In the genomic region with DNA sequence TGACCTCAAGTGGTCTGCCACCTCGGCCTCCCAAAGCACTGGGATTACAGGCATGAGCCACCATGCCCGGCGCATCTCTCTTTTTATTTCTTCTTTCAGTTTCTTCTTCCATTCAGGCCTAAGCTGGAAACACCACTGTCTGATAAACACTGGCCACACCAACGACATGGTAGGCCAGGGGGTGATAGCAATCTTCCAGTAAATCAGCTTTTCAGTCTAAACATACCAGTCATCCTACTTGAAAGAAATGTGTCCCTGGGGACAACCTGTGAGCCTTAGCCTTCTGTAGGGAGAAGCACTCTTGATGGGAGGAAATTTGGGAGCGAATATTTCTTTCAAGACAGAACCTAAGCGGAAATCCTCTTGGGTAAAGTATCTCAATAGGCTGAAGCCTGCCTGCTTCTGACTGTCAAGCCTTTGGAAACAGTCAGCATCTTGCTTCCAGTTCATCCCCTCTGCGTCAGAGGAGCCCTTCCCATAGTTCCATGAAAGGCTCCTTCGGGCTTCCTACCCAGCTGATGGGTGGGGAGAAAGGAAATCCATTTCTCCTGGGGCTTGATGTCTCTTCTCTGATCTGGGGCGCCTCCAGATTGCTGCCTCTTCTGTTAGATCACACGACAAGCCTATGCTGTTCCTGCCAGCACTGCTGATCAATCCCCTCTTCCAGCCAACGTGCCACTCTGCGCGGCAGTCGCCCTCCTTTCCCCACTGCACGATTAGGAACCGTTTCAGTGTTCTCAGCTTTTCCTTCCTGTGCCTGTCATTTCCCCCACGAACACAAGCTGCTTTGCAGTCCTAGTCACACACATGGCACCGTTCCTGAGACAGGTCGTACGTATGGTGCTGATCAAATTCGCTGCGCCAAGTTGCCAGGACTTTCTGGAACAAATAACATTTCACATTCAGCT, we compare ENCODE assay signal across 12 cellular contexts. TPM values are rescaled to one million over a fixed set of nuclear protein-coding genes. Genes with fewer than 3 reads are reported as not detected.
A peak's percentile ranks its signal among the peaks of the same experiment; 100 is the strongest.
DNase-seq lines count a peak whose midpoint lies in the region; ATAC-seq and TF ChIP-seq lines count a peak whose summit lies in the region.
"Had no signal": no experiment of that assay in that cellular context is flagged by ENCODE, and none has a peak within 500 bp of the region (broad histone marks: within the 10 kb centered on the region; RNA-seq: fewer than 3 reads in every experiment).

No MANE protein-coding gene starts in this region.

- DNase-seq in GM23248 (peak; percentile 82), dorsolateral prefrontal cortex (peak in 5 of 10 donors; percentile 19 to 46 (median 38)), stromal cell of bone marrow (ENCODE audit: low read depth) (peak; percentile 48), T1000 (lab: John Stamatoyannopoulos, UW) (no peak)
- no peak for DNase-seq in activated CD4-positive, alpha-beta memory T cell treated with anti-CD3 and anti-CD28 coated beads for 36 hours
- DNase-seq in activated CD4-positive, alpha-beta T cell treated with anti-CD3 and anti-CD28 coated beads for 48 hours, result no peak
- DNase-seq: activated CD4-positive, alpha-beta T cell treated with anti-CD3 and anti-CD28 coated beads, Interleukin-2, amount 10 ng/mL, durations not matched to agents 7 days and 5 days; CD8-positive, alpha-beta T cell had no signal

- H3K79me2 ChIP-seq in GM23248 (ENCODE audit: insufficient read depth), result no peaks in the 10 kb centered on the region

- no peaks in the 10 kb centered on the region for H3K9me3 ChIP-seq in GM23248 (ENCODE audit: low read depth)

- H3K4me3 Mint-ChIP-seq in activated CD4-positive, alpha-beta memory T cell treated with anti-CD3 and anti-CD28 coated beads for 36 hours, result no peak overlapping the region
- H3K4me3 Mint-ChIP-seq: activated CD4-positive, alpha-beta T cell treated with anti-CD3 and anti-CD28 coated beads, Interleukin-2, amount 10 ng/mL, durations not matched to agents 7 days and 5 days; activated naive CD4-positive, alpha-beta T cell treated with anti-CD3 and anti-CD28 coated beads, Interleukin-2, amount 50 U/mL, for 24 hours; CD8-positive, alpha-beta T cell had no signal

- H3K9ac ChIP-seq in GM23248, result peak overlapping the region; percentile 69

- H4K20me1 ChIP-seq in GM23248 (ENCODE audit: insufficient read depth), result no peaks in the 10 kb centered on the region

- WGBS in GM23248 (ENCODE audit: low coverage in 1 of 2, low lambda C conversion rate in 2 of 2, missing lambda C conversion rate in 2 of 2), 2 experiments, result 19 to 20% methylated on average over 22 of the region's 22 CpGs

- peaks cover 1% of the 10 kb centered on the region for H3K27me3 Mint-ChIP-seq in activated CD4-positive, alpha-beta memory T cell treated with anti-CD3 and anti-CD28 coated beads for 36 hours
- H3K27me3 Mint-ChIP-seq: activated CD4-positive, alpha-beta T cell treated with anti-CD3 and anti-CD28 coated beads, Interleukin-2, amount 10 ng/mL, durations not matched to agents 7 days and 5 days; progenitor cell of endocrine pancreas had no signal

- H3F3A ChIP-seq in GM23248 (ENCODE audit: insufficient read depth), result peaks cover 36% of the 10 kb centered on the region

- H3K4me1 ChIP-seq in GM23248 (ENCODE audit: insufficient read depth), result peaks cover 47% of the 10 kb centered on the region

- H3K4me3 ChIP-seq in GM23248 (peak overlapping the region; percentile 60), dorsolateral prefrontal cortex (peak overlapping the region in 29 of 59 donors; percentile 4 to 48 (median 31))

- H3K9me3 Mint-ChIP-seq in activated CD4-positive, alpha-beta memory T cell treated with anti-CD3 and anti-CD28 coated beads for 36 hours, result no peaks in the 10 kb centered on the region
- H3K9me3 Mint-ChIP-seq: activated CD4-positive, alpha-beta T cell treated with anti-CD3 and anti-CD28 coated beads, Interleukin-2, amount 10 ng/mL, durations not matched to agents 7 days and 5 days; activated naive CD4-positive, alpha-beta T cell treated with anti-CD3 and anti-CD28 coated beads, Interleukin-2, amount 50 U/mL, for 24 hours; CD8-positive, alpha-beta T cell had no signal

- H3K4me2 ChIP-seq in GM23248 (ENCODE audit: unreplicated experiment), result peak overlapping the region; percentile 84

- H3K27me3 ChIP-seq in GM23248 (replicated peaks; ENCODE audit: insufficient read depth) (no peaks in the 10 kb centered on the region), dorsolateral prefrontal cortex (no peaks in the 10 kb centered on the region), layer of hippocampus (ENCODE audit: control insufficient read depth, insufficient read depth, low read length) (no peaks in the 10 kb centered on the region)

- no peak for ATAC-seq in GM18520 (IDR thresholded peaks at IDR 0.05; ENCODE audit: unreplicated experiment)
- ATAC-seq: CD8-positive, alpha-beta T cell had no signal

- POLR2A ChIA-PET in activated CD4-positive, alpha-beta memory T cell treated with anti-CD3 and anti-CD28 coated beads for 36 hours (lab: Charles Lee), result no interaction called here

- H3K27ac ChIP-seq in GM23248 (peak overlapping the region; percentile 68), dorsolateral prefrontal cortex (peak overlapping the region in 53 of 59 donors; percentile 2 to 81 (median 63)), layer of hippocampus (ENCODE audit: low read depth, low read length) (peak overlapping the region; percentile 25)

- in situ Hi-C loops in GM23248 (cut with MboI), result no loop called here

- no peaks in the 10 kb centered on the region for H3K9me2 ChIP-seq in GM23248 (ENCODE audit: insufficient read depth)

- TF ChIP-seq CTCF in dorsolateral prefrontal cortex (IDR thresholded peaks at IDR 0.05 in 54 of 56, conservative IDR thresholded peaks at IDR 0.05 in 2 of 56; ENCODE audit: low read depth in 1 of 56, partially characterized antibody in 56 of 56), result no peak

- CTCF ChIA-PET in activated CD4-positive, alpha-beta memory T cell treated with anti-CD3 and anti-CD28 coated beads for 36 hours (lab: Charles Lee), result no interaction called here

- H2AFZ ChIP-seq in GM23248, result peak overlapping the region; percentile 94

- H3K36me3 Mint-ChIP-seq in activated CD4-positive, alpha-beta memory T cell treated with anti-CD3 and anti-CD28 coated beads for 36 hours, result no peaks in the 10 kb centered on the region
- H3K36me3 Mint-ChIP-seq: activated naive CD4-positive, alpha-beta T cell treated with anti-CD3 and anti-CD28 coated beads, Interleukin-2, amount 50 U/mL, for 24 hours; CD8-positive, alpha-beta T cell had no signal

- intact Hi-C loops in dorsolateral prefrontal cortex (cut with DNase I), result no loop called here
- intact Hi-C loops in activated CD4-positive, alpha-beta memory T cell treated with anti-CD3 and anti-CD28 coated beads for 36 hours (cut with micrococcal nuclease), result no loop called here

- H3K4me1 Mint-ChIP-seq in activated CD4-positive, alpha-beta memory T cell treated with anti-CD3 and anti-CD28 coated beads for 36 hours (ENCODE audit: low read depth), result no peaks in the 10 kb centered on the region
- H3K4me1 Mint-ChIP-seq: activated CD4-positive, alpha-beta T cell treated with anti-CD3 and anti-CD28 coated beads, Interleukin-2, amount 10 ng/mL, durations not matched to agents 7 days and 5 days; activated naive CD4-positive, alpha-beta T cell treated with anti-CD3 and anti-CD28 coated beads, Interleukin-2, amount 50 U/mL, for 24 hours had no signal

- H3K27ac Mint-ChIP-seq in activated CD4-positive, alpha-beta memory T cell treated with anti-CD3 and anti-CD28 coated beads for 36 hours, result no peak overlapping the region
- H3K27ac Mint-ChIP-seq: activated CD4-positive, alpha-beta T cell treated with anti-CD3 and anti-CD28 coated beads, Interleukin-2, amount 10 ng/mL, durations not matched to agents 7 days and 5 days; activated naive CD4-positive, alpha-beta T cell treated with anti-CD3 and anti-CD28 coated beads, Interleukin-2, amount 50 U/mL, for 24 hours; CD8-positive, alpha-beta T cell; progenitor cell of endocrine pancreas had no signal

- no peaks in the 10 kb centered on the region for H3K36me3 ChIP-seq in GM23248 (ENCODE audit: low read depth)

RNA-seq across cellular contexts. Expression of a gene that starts 49.5 kb away (rescaled TPM):
- 9.9 and 10.4 TPM in 2 replicates for total RNA-seq in GM23248 (2014; rRNA removed; shearing (Covaris generic))
- 14.7 and 15.5 TPM in 2 replicates for polyA plus RNA-seq in GM23248 (2016; fragmentation: Nextera tagmentation; extraction: Ambion mirVana)
- 10 to 100 TPM; 23.5 to 42.3 (median 31.8) TPM for total RNA-seq in dorsolateral prefrontal cortex
- 10 to 100 TPM; 18.0 to 19.7 TPM for total RNA-seq in activated CD4-positive, alpha-beta memory T cell treated with anti-CD3 and anti-CD28 coated beads for 36 hours

Comparison
In these comparisons a context has a peak if more than half of its experiments do, and no peak if none do; other contexts are left out.
1. DNase-seq: peak in GM23248 (single experiment) and stromal cell of bone marrow (single experiment); none in activated CD4-positive, alpha-beta memory T cell treated with anti-CD3 and anti-CD28 coated beads for 36 hours (single experiment), T1000 (single experiment) and activated CD4-positive, alpha-beta T cell treated with anti-CD3 and anti-CD28 coated beads for 48 hours (single experiment).
2. Peak in every context shown above with its lines, with median percentiles within 50 percentile points of each other: H3K27ac ChIP-seq.